Comparison of ENCODE assay signal across 17 cellular contexts in genomic region chr11:35223429-35223828, GRCh38.
A peak's percentile ranks its signal among the peaks of the same experiment; 100 is the strongest.
DNase-seq lines count a peak whose midpoint lies in the region; ATAC-seq lines count a peak whose summit lies in the region.
"Had no signal": no experiment of that assay in that cellular context is flagged by ENCODE, and none has a peak within 500 bp of the region (broad histone marks: within the 10 kb centered on the region; RNA-seq: fewer than 3 reads in every experiment).

No MANE protein-coding gene starts in this region.

- peaks cover 97% of the 10 kb centered on the region for H3K36me3 ChIP-seq in adipocyte (ENCODE audit: control insufficient read depth, insufficient read depth, low read length, severe bottlenecking)

- no peaks in the 10 kb centered on the region for H3K9me3 ChIP-seq in adipocyte (ENCODE audit: control insufficient read depth, low read length)
- H3K9me3 ChIP-seq: Peyer's patch had no signal

- no peak overlapping the region for H3K4me3 ChIP-seq in adipocyte (ENCODE audit: low read length)
- H3K4me3 ChIP-seq: Peyer's patch had no signal

- no peak for ATAC-seq in stimulated activated naive CD8-positive, alpha-beta T cell treated with anti-CD3 and anti-CD28 coated beads, Interleukin-15, amount 100 ng/mL, for 72 hours
- no peak for ATAC-seq in stimulated activated naive CD8-positive, alpha-beta T cell treated with anti-CD3 and anti-CD28 coated beads, Interleukin-15, Interleukin-2, amounts not matched to agents 100 U/mL and 50 U/mL, for 24 hours
- ATAC-seq in GM21526 (IDR thresholded peaks at IDR 0.05; ENCODE audit: low FRiP score, unreplicated experiment) = no peak
- ATAC-seq: activated CD4-positive, CD25-positive, alpha-beta regulatory T cell treated with anti-CD3 and anti-CD28 coated beads, Interleukin-2, amount 50 U/mL, for 24 hours had no signal

- no peaks in the 10 kb centered on the region for H3K27me3 Mint-ChIP-seq in stimulated activated naive CD8-positive, alpha-beta T cell treated with anti-CD3 and anti-CD28 coated beads, Interleukin-15, amount 100 ng/mL, for 72 hours
- H3K27me3 Mint-ChIP-seq: activated naive CD8-positive, alpha-beta T cell treated with anti-CD3 and anti-CD28 coated beads, Interleukin-2, amount 10 ng/mL, durations not matched to agents 7 days and 5 days; CD4-positive, CD25-positive, alpha-beta regulatory T cell; stimulated activated naive CD8-positive, alpha-beta T cell treated with anti-CD3 and anti-CD28 coated beads, Interleukin-15, Interleukin-2, amounts not matched to agents 100 ng/mL and 50 ng/mL, for 24 hours had no signal

- peaks cover 29% of the 10 kb centered on the region for H3K4me1 ChIP-seq in adipocyte (ENCODE audit: control insufficient read depth, insufficient read depth, low read length)
- H3K4me1 ChIP-seq: Peyer's patch had no signal

- no peaks in the 10 kb centered on the region for H3K9me3 Mint-ChIP-seq in stimulated activated naive CD8-positive, alpha-beta T cell treated with anti-CD3 and anti-CD28 coated beads, Interleukin-15, amount 100 ng/mL, for 72 hours
- H3K9me3 Mint-ChIP-seq: activated naive CD8-positive, alpha-beta T cell treated with anti-CD3 and anti-CD28 coated beads, Interleukin-2, amount 10 ng/mL, durations not matched to agents 7 days and 5 days; stimulated activated naive CD8-positive, alpha-beta T cell treated with anti-CD3 and anti-CD28 coated beads, Interleukin-15, Interleukin-2, amounts not matched to agents 100 ng/mL and 50 ng/mL, for 24 hours had no signal

- DNase-seq in stimulated activated naive CD8-positive, alpha-beta T cell treated with anti-CD3 and anti-CD28 coated beads, Interleukin-15, amount 100 ng/mL, for 72 hours = no peak
- DNase-seq in stimulated activated naive CD8-positive, alpha-beta T cell treated with anti-CD3 and anti-CD28 coated beads, Interleukin-15, Interleukin-2, amounts not matched to agents 100 U/mL and 50 U/mL, for 24 hours = no peak
- DNase-seq in adipocyte (ENCODE audit: low read depth) (peak; percentile 88), islet precursor cell (peak; percentile 57), NCI-H2171 treated with DMSO at 0.1 percent for 48 hours (lab: John Stamatoyannopoulos, UW) (no peak), activated T-cell treated with anti-CD3 and anti-CD28 coated beads for 4 hours (no peak), RPMI8226 (no peak)
- DNase-seq: activated naive CD8-positive, alpha-beta T cell treated with anti-CD3 and anti-CD28 coated beads, Interleukin-2, amount 10 ng/mL, durations not matched to agents 7 days and 5 days; CD4-positive, CD25-positive, alpha-beta regulatory T cell; erythroblast; HCEC 1CT; NCI-H146; Peyer's patch; small intestine had no signal

- H3K27me3 ChIP-seq in adipocyte (replicated peaks; ENCODE audit: control insufficient read depth, insufficient read depth, low read length) = no peaks in the 10 kb centered on the region
- H3K27me3 ChIP-seq: Peyer's patch had no signal

- H3K4me1 Mint-ChIP-seq in stimulated activated naive CD8-positive, alpha-beta T cell treated with anti-CD3 and anti-CD28 coated beads, Interleukin-15, amount 100 ng/mL, for 72 hours = peaks cover 14% of the 10 kb centered on the region

- peak overlapping the region; percentile 31 for H3K9ac ChIP-seq in adipocyte (ENCODE audit: low read length)

- H3K27ac Mint-ChIP-seq in stimulated activated naive CD8-positive, alpha-beta T cell treated with anti-CD3 and anti-CD28 coated beads, Interleukin-15, amount 100 ng/mL, for 72 hours = peak overlapping the region; percentile 31 to 59
- H3K27ac Mint-ChIP-seq: activated naive CD8-positive, alpha-beta T cell treated with anti-CD3 and anti-CD28 coated beads, Interleukin-2, amount 10 ng/mL, durations not matched to agents 7 days and 5 days; stimulated activated naive CD8-positive, alpha-beta T cell treated with anti-CD3 and anti-CD28 coated beads, Interleukin-15, Interleukin-2, amounts not matched to agents 100 ng/mL and 50 ng/mL, for 24 hours had no signal

- no peak overlapping the region for H3K4me3 Mint-ChIP-seq in stimulated activated naive CD8-positive, alpha-beta T cell treated with anti-CD3 and anti-CD28 coated beads, Interleukin-15, amount 100 ng/mL, for 72 hours
- H3K4me3 Mint-ChIP-seq: activated naive CD8-positive, alpha-beta T cell treated with anti-CD3 and anti-CD28 coated beads, Interleukin-2, amount 10 ng/mL, durations not matched to agents 7 days and 5 days; CD4-positive, CD25-positive, alpha-beta regulatory T cell; stimulated activated naive CD8-positive, alpha-beta T cell treated with anti-CD3 and anti-CD28 coated beads, Interleukin-15, Interleukin-2, amounts not matched to agents 100 ng/mL and 50 ng/mL, for 24 hours had no signal

Comparison
In these comparisons a context has a peak if more than half of its experiments do, and no peak if none do; other contexts are left out.
1. DNase-seq: peak in adipocyte (single experiment) and islet precursor cell (single experiment); none in stimulated activated naive CD8-positive, alpha-beta T cell treated with anti-CD3 and anti-CD28 coated beads, Interleukin-15, amount 100 ng/mL, for 72 hours (0 of 2), stimulated activated naive CD8-positive, alpha-beta T cell treated with anti-CD3 and anti-CD28 coated beads, Interleukin-15, Interleukin-2, amounts not matched to agents 100 U/mL and 50 U/mL, for 24 hours (single experiment), NCI-H2171 treated with DMSO at 0.1 percent for 48 hours (single experiment), activated T-cell treated with anti-CD3 and anti-CD28 coated beads for 4 hours (single experiment) and RPMI8226 (single experiment).